36 cellular contexts compared by ENCODE assay signal in genomic region chr4:69073375-69073774, GRCh38. TPM values are rescaled to one million over a fixed set of nuclear protein-coding genes. Genes with fewer than 3 reads are reported as not detected.
"Had no signal": no experiment of that assay in that cellular context is flagged by ENCODE, and none has a peak within 500 bp of the region (broad histone marks: within the 10 kb centered on the region; RNA-seq: fewer than 3 reads in every experiment).

No MANE protein-coding gene starts in this region.

- H3K36me3 ChIP-seq: MG63 had no signal

- H3K9me3 ChIP-seq: MG63 had no signal

- H3K4me3 ChIP-seq: MG63 had no signal

- DNase-seq: Karpas-422, Kasumi-1, MG63, MM.1S, MV-4-11, NCI-H1048, NCI-H1092, NCI-H1092 treated with DMSO at 0.1 percent for 48 hours, NCI-H1105, NCI-H1105 treated with DMSO at 0.1 percent for 48 hours, NCI-H1417, NCI-H1417 treated with DMSO at 0.1 percent for 48 hours, NCI-H1436, NCI-H1436 treated with DMSO at 0.1 percent for 48 hours, NCI-H146, NCI-H1694, NCI-H1694 treated with DMSO at 0.1 percent for 48 hours, NCI-H187, NCI-H187 treated with DMSO at 0.1 percent for 48 hours, NCI-H1930, NCI-H2029, NCI-H2029 treated with DMSO at 0.1 percent for 48 hours, NCI-H2081, NCI-H2081 treated with DMSO at 0.1 percent for 48 hours, NCI-H2107, NCI-H2171, NCI-H2171 treated with DMSO at 0.1 percent for 48 hours, NCI-H2227 treated with DMSO at 0.1 percent for 48 hours, NCI-H226, NCI-H345, NCI-H446, NCI-H446 treated with DMSO at 0.1 percent for 48 hours, NCI-H510A, NCI-H510A treated with DMSO at 0.1 percent for 48 hours had no signal

- H3K27me3 ChIP-seq: MG63 had no signal

RNA-seq across cellular contexts. Expression of gene UGT2B7, which starts 22.9 kb away (rescaled TPM):
- total RNA-seq: MCF 10A, NCI-H460 had no signal
